7 cellular contexts compared by ENCODE assay signal in genomic region chr16:88145376-88145775, GRCh38.
DNase-seq lines count a peak whose midpoint lies in the region; ATAC-seq, FAIRE-seq and TF ChIP-seq lines count a peak whose summit lies in the region.
"Not testable (repeated sequence)": the region's sequence is repeated elsewhere in the genome, so short reads cannot be mapped to it uniquely, and the experiment has no call there.

No MANE protein-coding gene starts in this region.

- not testable (repeated sequence) for TF ChIP-seq CTCF in CD14-positive monocyte (IDR thresholded peaks at IDR 0.05); SK-N-SH (IDR thresholded peaks at IDR 0.05); kidney (IDR thresholded peaks at IDR 0.05; ENCODE audit: borderline replicate concordance, extremely low read depth, insufficient read depth)
- TF ChIP-seq CTCF in HCT116 (IDR thresholded peaks at IDR 0.05 in 2 of 3, conservative IDR thresholded peaks at IDR 0.05 in 1 of 3; ENCODE audit: borderline replicate concordance in 1 of 3, insufficient read depth in 1 of 3, low read depth in 2 of 3, low read length in 2 of 3) (peak in 2 of 3 experiments; percentile 21 to 27; a peak in 2 of 6 replicates), endodermal cell (conservative IDR thresholded peaks at IDR 0.05) (peak; percentile 62), foreskin keratinocyte (conservative IDR thresholded peaks at IDR 0.05) (peak; percentile 2), progenitor cell of endocrine pancreas (IDR thresholded peaks at IDR 0.05; ENCODE audit: unreplicated experiment) (peak; percentile 20)

- not testable (repeated sequence) for H3K27me3 Mint-ChIP-seq in CD14-positive monocyte (ENCODE audit: low read depth in 3 of 3); endodermal cell (ENCODE audit: insufficient read depth); progenitor cell of endocrine pancreas

- H3F3A ChIP-seq in SK-N-SH (replicated peaks; ENCODE audit: insufficient read depth), result not testable (repeated sequence)

- intact Hi-C loops in CD14-positive monocyte (cut with micrococcal nuclease); HCT116 (cut with micrococcal nuclease); kidney (cut with DNase I): not testable (repeated sequence)

- WGBS in SK-N-SH (ENCODE audit: low lambda C conversion rate), result 82% methylated on average over 13 of the region's 13 CpGs
- 90 to 93% methylated on average over 2 to 12 of the region's 13 CpGs for WGBS in endodermal cell (ENCODE audit: insufficient coverage in 1 of 2, insufficient read length in 1 of 2), 2 experiments

- not testable (repeated sequence) for TF ChIP-seq POLR2A in HCT116 (IDR thresholded peaks at IDR 0.05; ENCODE audit: borderline replicate concordance, extremely low read depth, insufficient read depth, insufficient read length)

- not testable (repeated sequence) for H3K9ac ChIP-seq in HCT116 (ENCODE audit: low read length); SK-N-SH; endodermal cell (ENCODE audit: extremely low read depth, low read length, poor library complexity, severe bottlenecking); kidney (ENCODE audit: low read length in 2 of 2)

- H3K4me3 Mint-ChIP-seq in CD14-positive monocyte; endodermal cell; progenitor cell of endocrine pancreas (ENCODE audit: low read depth): not testable (repeated sequence)

- not testable (repeated sequence) for TF ChIP-seq EP300 in SK-N-SH (IDR thresholded peaks at IDR 0.05; ENCODE audit: borderline replicate concordance in 1 of 2, low read depth in 1 of 2, low read length in 1 of 2)

- not testable (repeated sequence) for FAIRE-seq in kidney (lab: Jason Lieb, UNC)

- not testable (repeated sequence) for H3K27ac Mint-ChIP-seq in CD14-positive monocyte, endodermal cell, progenitor cell of endocrine pancreas

- not testable (repeated sequence) for TF ChIP-seq RAD21 in HCT116 (IDR thresholded peaks at IDR 0.05; ENCODE audit: low read depth); SK-N-SH (IDR thresholded peaks at IDR 0.05; ENCODE audit: low read length)

- H3K9me3 ChIP-seq in HCT116 (ENCODE audit: control insufficient read depth in 1 of 2, insufficient read depth in 1 of 2, low read depth in 1 of 2, low read length in 2 of 2); SK-N-SH; endodermal cell (ENCODE audit: control insufficient read depth, low read length); kidney (ENCODE audit: control insufficient read depth in 1 of 2, low read length in 2 of 2): not testable (repeated sequence)

- not testable (repeated sequence) for H2AFZ ChIP-seq in HCT116 (ENCODE audit: low read depth, low read length, poor library complexity, severe bottlenecking); SK-N-SH (ENCODE audit: low read depth)

- H3K4me3 ChIP-seq in HCT116 (replicated peaks in 1 of 2; ENCODE audit: low read depth in 1 of 2, low read length in 2 of 2); SK-N-SH (ENCODE audit: low read depth in 2 of 2, low read length in 1 of 2); endodermal cell (ENCODE audit: low read length); kidney (ENCODE audit: low read length in 2 of 2): not testable (repeated sequence)

- ATAC-seq in HCT116, result peak; percentile 51; the same call in 1 of the 2 replicates
- ATAC-seq in foreskin keratinocyte, result not testable (repeated sequence)

- RAD21 ChIA-PET in HCT116 (lab: Charles Lee; ENCODE audit: low non-redundant PET in 1 of 2, low total read pairs in 2 of 2, uncharacterized antibody in 2 of 2, unreplicated experiment in 2 of 2), result not testable (repeated sequence)

- not testable (repeated sequence) for H3K27me3 ChIP-seq in HCT116 (ENCODE audit: insufficient read depth, low read length); SK-N-SH (ENCODE audit: insufficient read depth); endodermal cell (ENCODE audit: control insufficient read depth, insufficient read depth, low read length, poor library complexity, severe bottlenecking); foreskin keratinocyte

- H3K4me1 ChIP-seq in HCT116 (ENCODE audit: control insufficient read depth in 1 of 2, insufficient read depth in 2 of 2, low read length in 2 of 2), result peaks cover 0 to 11% of the 10 kb centered on the region in 2 experiments; a peak in 2 of 4 replicates
- H3K4me1 ChIP-seq in SK-N-SH (ENCODE audit: control insufficient read depth in 1 of 2, insufficient read depth in 2 of 2, low read depth in 1 of 2, low read length in 1 of 2), result peaks cover 0 to 58% of the 10 kb centered on the region in 2 experiments; a peak in 1 of 4 replicates
- H3K4me1 ChIP-seq in endodermal cell (ENCODE audit: control insufficient read depth, insufficient read depth, low read length); foreskin keratinocyte; kidney (ENCODE audit: control insufficient read depth in 1 of 2, insufficient read depth in 1 of 2, low read depth in 1 of 2, low read length in 2 of 2): not testable (repeated sequence)

- DNase-seq in CD14-positive monocyte (ENCODE audit: low spot score) (peak; percentile 22), SK-N-SH (peak; percentile 46), endodermal cell (peak; percentile 66), kidney (peak; percentile 37)
- not testable (repeated sequence) for DNase-seq in HCT116 (ENCODE audit: low read depth, low spot score); foreskin keratinocyte; progenitor cell of endocrine pancreas (ENCODE audit: low spot score, unreplicated experiment)

- H3K4me1 Mint-ChIP-seq in CD14-positive monocyte; endodermal cell; progenitor cell of endocrine pancreas (ENCODE audit: low read depth): not testable (repeated sequence)

- not testable (repeated sequence) for H3K4me2 ChIP-seq in HCT116 (ENCODE audit: low read length); SK-N-SH

- not testable (repeated sequence) for H3K36me3 ChIP-seq in HCT116 (ENCODE audit: control insufficient read depth in 1 of 2, insufficient read depth in 2 of 2, low read length in 2 of 2); SK-N-SH (replicated peaks in 1 of 2; ENCODE audit: control insufficient read depth in 1 of 2, insufficient read depth in 2 of 2, low read length in 1 of 2); endodermal cell (ENCODE audit: control insufficient read depth, insufficient read depth, low read length); kidney (ENCODE audit: control insufficient read depth in 1 of 2, insufficient read depth in 2 of 2, low read length in 2 of 2)

- not testable (repeated sequence) for H3K36me3 Mint-ChIP-seq in CD14-positive monocyte; endodermal cell (ENCODE audit: low read depth); progenitor cell of endocrine pancreas (ENCODE audit: insufficient read depth)

- H3K9me2 ChIP-seq in HCT116 (ENCODE audit: insufficient read depth); SK-N-SH: not testable (repeated sequence)

- BruUV-seq in HCT116 (replicated peaks; lab: Mats Ljungman, UMichigan), result not testable (repeated sequence)

- not testable (repeated sequence) for H3K27ac ChIP-seq in HCT116 (ENCODE audit: low read depth, low read length); endodermal cell (ENCODE audit: low read depth, low read length); foreskin keratinocyte; kidney (ENCODE audit: low read depth in 2 of 2, low read length in 2 of 2)
- peak overlapping the region in 1 of 2 experiments; percentile 77; a peak in 2 of 4 replicates for H3K27ac ChIP-seq in SK-N-SH (ENCODE audit: low read depth in 2 of 2, low read length in 1 of 2)

- not testable (repeated sequence) for H3K79me2 ChIP-seq in HCT116 (ENCODE audit: insufficient read depth, low read length); SK-N-SH (ENCODE audit: insufficient read depth)

- CTCF ChIA-PET in HCT116 (lab: Charles Lee); SK-N-SH (lab: Yijun Ruan, JAX): not testable (repeated sequence)

- not testable (repeated sequence) for H3K9me3 Mint-ChIP-seq in CD14-positive monocyte; endodermal cell; progenitor cell of endocrine pancreas (ENCODE audit: low read depth)

- POLR2A ChIA-PET in HCT116 (lab: Charles Lee); SK-N-SH (lab: Yijun Ruan, JAX): not testable (repeated sequence)

- H4K20me1 ChIP-seq in HCT116 (ENCODE audit: insufficient read depth); SK-N-SH (ENCODE audit: insufficient read depth): not testable (repeated sequence)
